In the genomic region with DNA sequence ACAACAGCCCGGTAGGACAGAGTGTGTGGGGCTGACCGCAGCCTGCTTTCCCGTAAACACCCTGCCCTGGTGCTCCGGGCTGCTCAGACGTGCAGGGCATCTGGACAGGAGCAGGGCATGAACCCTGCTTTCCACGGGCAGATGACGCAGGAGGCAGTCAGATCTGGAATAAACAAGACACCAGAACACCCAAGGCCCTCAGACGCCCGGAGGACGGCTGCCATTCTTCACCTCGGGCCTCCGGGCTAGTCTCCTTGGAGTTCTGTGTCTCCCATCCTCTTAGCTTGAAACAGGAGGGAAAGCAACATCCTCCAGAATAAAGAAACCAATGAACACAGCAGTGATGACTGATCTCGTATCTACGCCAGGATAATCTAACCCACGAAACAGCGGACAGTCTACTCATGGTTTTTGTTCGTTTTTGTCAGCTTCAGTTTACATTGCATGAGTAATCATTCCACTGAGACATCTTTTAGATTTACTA, we compare ENCODE assay signal across 1 cellular context.
TF ChIP-seq lines count a peak whose summit lies in the region.

No MANE protein-coding gene starts in this region.

TF ChIP-seq in SK-N-SH, 30 proteins besides CTCF, POLR2A, EP300 and RAD21 (continued from another document):
- TF ChIP-seq, protein P1, sequence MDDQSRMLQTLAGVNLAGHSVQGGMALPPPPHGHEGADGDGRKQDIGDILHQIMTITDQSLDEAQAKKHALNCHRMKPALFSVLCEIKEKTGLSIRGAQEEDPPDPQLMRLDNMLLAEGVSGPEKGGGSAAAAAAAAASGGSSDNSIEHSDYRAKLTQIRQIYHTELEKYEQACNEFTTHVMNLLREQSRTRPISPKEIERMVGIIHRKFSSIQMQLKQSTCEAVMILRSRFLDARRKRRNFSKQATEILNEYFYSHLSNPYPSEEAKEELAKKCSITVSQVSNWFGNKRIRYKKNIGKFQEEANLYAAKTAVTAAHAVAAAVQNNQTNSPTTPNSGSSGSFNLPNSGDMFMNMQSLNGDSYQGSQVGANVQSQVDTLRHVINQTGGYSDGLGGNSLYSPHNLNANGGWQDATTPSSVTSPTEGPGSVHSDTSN (IDR thresholded peaks at IDR 0.05), result peak; percentile 84
- TF ChIP-seq RFX5 (IDR thresholded peaks at IDR 0.05; ENCODE audit: low read length) (no peak), USF2 (IDR thresholded peaks at IDR 0.05; ENCODE audit: borderline replicate concordance, low read depth, low read length) (peak; percentile 14; the same call in 1 of the 2 replicates), POLR2AphosphoS5 (IDR thresholded peaks at IDR 0.05; ENCODE audit: low read depth, low read length) (peak; percentile 45; the same call in 1 of the 2 replicates), ELF1 (IDR thresholded peaks at IDR 0.05) (no peak), FOSL2 (IDR thresholded peaks at IDR 0.05; ENCODE audit: borderline replicate concordance, low read depth) (peak; percentile 48; the same call in 1 of the 2 replicates), TAF1 (IDR thresholded peaks at IDR 0.05; ENCODE audit: borderline replicate concordance, low read depth, low read length) (no peak), TCF12 (IDR thresholded peaks at IDR 0.05) (peak; percentile 68), SMC3 (IDR thresholded peaks at IDR 0.05; ENCODE audit: low read depth, low read length) (no peak), CHD2 (IDR thresholded peaks at IDR 0.05; ENCODE audit: low read length, partially characterized antibody) (peak; percentile 4), IRF3 (IDR thresholded peaks at IDR 0.05; ENCODE audit: low read depth, low read length) (no peak), USF1 (IDR thresholded peaks at IDR 0.05; ENCODE audit: borderline replicate concordance, low read depth) (no peak), FOXM1 (IDR thresholded peaks at IDR 0.05; ENCODE audit: low read depth) (no peak), FOXJ3 (CRISPR knock-in tag; IDR thresholded peaks at IDR 0.05) (peak; percentile 96), MEF2A (IDR thresholded peaks at IDR 0.05; ENCODE audit: borderline replicate concordance, low read depth) (no peak), GATA2 (CRISPR knock-in tag; IDR thresholded peaks at IDR 0.05) (peak; percentile 63; the same call in 1 of the 2 replicates)
- TF ChIP-seq, protein P2, sequence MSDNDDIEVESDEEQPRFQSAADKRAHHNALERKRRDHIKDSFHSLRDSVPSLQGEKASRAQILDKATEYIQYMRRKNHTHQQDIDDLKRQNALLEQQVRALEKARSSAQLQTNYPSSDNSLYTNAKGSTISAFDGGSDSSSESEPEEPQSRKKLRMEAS (IDR thresholded peaks at IDR 0.05; ENCODE audit: low read depth), result 0 out of 2 replicates have a peak, but pooled peaks have one; percentile 49
TF ChIP-seq in SK-N-SH: peak in this region for 13.
